ENCODE assay signal across 17 cellular contexts in genomic region chr19:35409191-35409590, GRCh38. TPM values are rescaled to one million over a fixed set of nuclear protein-coding genes. Genes with fewer than 3 reads are reported as not detected.
DNase-seq lines count a peak whose midpoint lies in the region; ATAC-seq, FAIRE-seq and TF ChIP-seq lines count a peak whose summit lies in the region.
"Had no signal": no experiment of that assay in that cellular context is flagged by ENCODE, and none has a peak within 500 bp of the region (broad histone marks: within the 10 kb centered on the region; RNA-seq: fewer than 3 reads in every experiment).

No MANE protein-coding gene starts in this region.

- no peak for FAIRE-seq in K562 (lab: Jason Lieb, UNC)
- FAIRE-seq: H1, HepG2, HTR-8/SVneo had no signal

- peaks cover 0 to 3% of the 10 kb centered on the region in 2 experiments; a peak in 1 of 5 replicates for H3K4me1 ChIP-seq in K562 (replicated peaks in 1 of 2; ENCODE audit: control insufficient read depth in 2 of 2, insufficient read depth in 2 of 2, low read length in 2 of 2)
- H3K4me1 ChIP-seq in thoracic aorta (ENCODE audit: control insufficient read depth in 1 of 2, low read depth in 2 of 2): no peaks in the 10 kb centered on the region
- H3K4me1 ChIP-seq: HAP-1 had no signal

- no peak for TF ChIP-seq RAD21 in K562 (CRISPR knock-in tag; conservative IDR thresholded peaks at IDR 0.05 in 1 of 2, IDR thresholded peaks at IDR 0.05 in 1 of 2)

- no peak for TF ChIP-seq EP300 in K562 (IDR thresholded peaks at IDR 0.05; ENCODE audit: low read length)

- WGBS in K562 (ENCODE audit: insufficient coverage, low coverage, missing lambda C conversion rate): 4% methylated on average over 5 of the region's 5 CpGs

- no peak for TF ChIP-seq CTCF in GM12865 (IDR thresholded peaks at IDR 0.05; ENCODE audit: insufficient read depth, low read depth, low read length, missing control alignments)
- no peak for TF ChIP-seq CTCF in K562 (IDR thresholded peaks at IDR 0.05 in 2 of 3, conservative IDR thresholded peaks at IDR 0.05 in 1 of 3; ENCODE audit: insufficient read depth in 2 of 3, low read depth in 1 of 3, low read length in 3 of 3)
- no peak for TF ChIP-seq CTCF in thoracic aorta (IDR thresholded peaks at IDR 0.05)

- H3K79me2 ChIP-seq in K562 (ENCODE audit: control insufficient read depth, insufficient read depth, low read length): no peaks in the 10 kb centered on the region

- H3K27me3 ChIP-seq in K562 (ENCODE audit: control insufficient read depth in 2 of 2, insufficient read depth in 2 of 2, low read length in 2 of 2): peaks cover 28 to 32% of the 10 kb centered on the region in 2 experiments
- no peaks in the 10 kb centered on the region for H3K27me3 ChIP-seq in thoracic aorta (replicated peaks; ENCODE audit: insufficient read depth)
- H3K27me3 ChIP-seq: BLaER1 treated with 17β-estradiol and CSF1 and Interleukin-3, amounts not matched to agents 10 nM and 100 nM had no signal

- H3K9me3 ChIP-seq in K562 (replicated peaks; ENCODE audit: control insufficient read depth, insufficient read depth, low read depth, low read length): no peaks in the 10 kb centered on the region
- no peaks in the 10 kb centered on the region for H3K9me3 ChIP-seq in thoracic aorta
- H3K9me3 ChIP-seq: BLaER1 treated with 17β-estradiol and CSF1 and Interleukin-3, amounts not matched to agents 10 nM and 100 nM; HAP-1 had no signal

- no peak overlapping the region for H3K27ac ChIP-seq in K562 (ENCODE audit: extremely low read depth, low read depth, low read length)
- no peak overlapping the region for H3K27ac ChIP-seq in thoracic aorta
- H3K27ac ChIP-seq: BLaER1 treated with 17β-estradiol and CSF1 and Interleukin-3, amounts not matched to agents 10 nM and 100 nM had no signal

- H3K4me2 ChIP-seq in K562 (ENCODE audit: insufficient read depth, low read length): no peak overlapping the region
- H3K4me2 ChIP-seq: BLaER1 treated with 17β-estradiol and CSF1 and Interleukin-3, amounts not matched to agents 10 nM and 100 nM had no signal

- H3K9ac ChIP-seq in K562 (ENCODE audit: insufficient read depth in 1 of 2, low read depth in 2 of 2, low read length in 2 of 2): no peak overlapping the region
- H3K9ac ChIP-seq: BLaER1 treated with 17β-estradiol and CSF1 and Interleukin-3, amounts not matched to agents 10 nM and 100 nM had no signal

- no TSS peak for BruUV-seq in K562 (replicated peaks; lab: Mats Ljungman, UMichigan)

- CTCF ChIA-PET in K562 (lab: Yijun Ruan, JAX; ENCODE audit: low intra/inter-chr PET ratio): no interaction called here

- TF ChIP-seq POLR2A in K562 (conservative IDR thresholded peaks at IDR 0.05): no peak

- DNase-seq in GM12865 (ENCODE audit: low read depth): no peak
- DNase-seq in RPMI8226: peak; percentile 53
- DNase-seq in K562 (ENCODE audit: extremely low read depth in 1 of 4, low spot score in 3 of 4): no peak
- no peak for DNase-seq in thoracic aorta (ENCODE audit: low spot score)
- DNase-seq in NCI-H146 (lab: John Stamatoyannopoulos, UW): no peak
- no peak for DNase-seq in NCI-H82 (lab: John Stamatoyannopoulos, UW)
- DNase-seq: 8988T; CD4-positive, CD25-positive, alpha-beta regulatory T cell; DMS53; GF-D8; HFFc6 had no signal

- POLR2A ChIA-PET in K562 (lab: Yijun Ruan, JAX): no interaction called here

- peak overlapping the region; percentile 49 for H3K4me3 ChIP-seq in GM12865 (ENCODE audit: low read depth, low read length)
- no peak overlapping the region for H3K4me3 ChIP-seq in K562
- H3K4me3 ChIP-seq in thoracic aorta: no peak overlapping the region
- H3K4me3 ChIP-seq: BLaER1 treated with 17β-estradiol and CSF1 and Interleukin-3, amounts not matched to agents 10 nM and 100 nM; HAP-1 had no signal

- no peaks in the 10 kb centered on the region for H4K20me1 ChIP-seq in K562 (replicated peaks; ENCODE audit: control insufficient read depth, insufficient read depth, low read length)
- H4K20me1 ChIP-seq: BLaER1 treated with 17β-estradiol and CSF1 and Interleukin-3, amounts not matched to agents 10 nM and 100 nM had no signal

- no peak overlapping the region for H2AFZ ChIP-seq in K562 (ENCODE audit: low read depth, low read length)

- ATAC-seq in K562 (no peak), thoracic aorta (ENCODE audit: insufficient number of reproducible peaks, low FRiP score, low read depth) (peak; percentile 50), HG03342 (IDR thresholded peaks at IDR 0.05; ENCODE audit: unreplicated experiment) (no peak)
- ATAC-seq: HepG2 had no signal

- in situ Hi-C loops in K562 (cut with MboI): no loop called here

- intact Hi-C loops in K562 (cut with micrococcal nuclease): no loop called here

- H3K36me3 ChIP-seq in K562 (ENCODE audit: control insufficient read depth, insufficient read depth, low read length) (no peaks in the 10 kb centered on the region), thoracic aorta (no peaks in the 10 kb centered on the region)
- H3K36me3 ChIP-seq: BLaER1 treated with 17β-estradiol and CSF1 and Interleukin-3, amounts not matched to agents 10 nM and 100 nM; HAP-1 had no signal

- no peaks in the 10 kb centered on the region for H3K9me1 ChIP-seq in K562 (ENCODE audit: control insufficient read depth, insufficient read depth, low read length)

RNA-seq across cellular contexts. Expression of gene GPR42, which starts 38.3 kb away (rescaled TPM):
- not detected in 2 replicates for total RNA-seq in K562 (2011; cell fraction: chromatin; rRNA removed; ENCODE audit: low replicate concordance)
- total RNA-seq in K562 (2011; cell fraction: nucleolus; rRNA removed): not detected in 2 replicates
- not detected in 2 replicates for total RNA-seq in K562 (2011; cell fraction: nucleoplasm; rRNA removed)
- total RNA-seq in K562 (2014; rRNA removed): not detected in 2 replicates
- total RNA-seq in K562 (2014; rRNA removed; fragmentation: Illumina TruSeq; extraction: Trizol): not detected in 2 replicates
- total RNA-seq in K562 (2015; rRNA removed; fragmentation: Illumina TruSeq; extraction: Trizol): not detected in 2 replicates
- not detected in 2 replicates for total RNA-seq in K562 (2021)
- not detected in 2 replicates for polyA plus RNA-seq in K562 (2011; rRNA removed)
- not detected in 2 replicates for polyA plus RNA-seq in K562 (2011; cell fraction: cytosol; rRNA removed)
- polyA plus RNA-seq in K562 (2011; cell fraction: nucleus; rRNA removed): not detected in 2 replicates
- polyA plus RNA-seq in K562 (2012): 0.10 TPM in 1 of 2 replicates, not detected in the other
- not detected in 2 replicates for polyA plus RNA-seq in K562 (2014; fragmentation: Illumina TruSeq; extraction: Trizol)
- not detected for polyA plus RNA-seq in K562 (2014; fragmentation: Nextera tagmentation; extraction: Ambion mirVana)
- not detected in 2 replicates for polyA plus RNA-seq in K562 (2014; rRNA removed)
- not detected in 2 replicates for polyA minus RNA-seq in K562 (2011; rRNA and poly(A)+ RNA removed)
- not detected in 2 replicates for polyA minus RNA-seq in K562 (2011; cell fraction: cytosol; rRNA and poly(A)+ RNA removed)
- not detected in 2 replicates for polyA minus RNA-seq in K562 (2011; cell fraction: nucleus; rRNA and poly(A)+ RNA removed)
- not detected for total RNA-seq in thoracic aorta
- total RNA-seq: CD4-positive, CD25-positive, alpha-beta regulatory T cell; H1; HepG2; HFFc6 had no signal
- polyA plus RNA-seq: CD4-positive, CD25-positive, alpha-beta regulatory T cell; H1; HepG2 had no signal

RNA-seq across cellular contexts. Expression of gene FFAR2, which starts 38.9 kb away (rescaled TPM):
- total RNA-seq in K562 (2011; cell fraction: chromatin; rRNA removed; ENCODE audit: low replicate concordance): not detected in 2 replicates
- not detected in 2 replicates for total RNA-seq in K562 (2011; cell fraction: nucleolus; rRNA removed)
- not detected in 2 replicates for total RNA-seq in K562 (2011; cell fraction: nucleoplasm; rRNA removed)
- total RNA-seq in K562 (2014; rRNA removed): not detected in 2 replicates
- not detected in 2 replicates for total RNA-seq in K562 (2014; rRNA removed; fragmentation: Illumina TruSeq; extraction: Trizol)
- total RNA-seq in K562 (2015; rRNA removed; fragmentation: Illumina TruSeq; extraction: Trizol): not detected in 2 replicates
- total RNA-seq in K562 (2021): not detected in 2 replicates
- polyA plus RNA-seq in K562 (2011; rRNA removed): not detected in 2 replicates
- not detected in 2 replicates for polyA plus RNA-seq in K562 (2011; cell fraction: cytosol; rRNA removed)
- polyA plus RNA-seq in K562 (2011; cell fraction: nucleus; rRNA removed): not detected in 2 replicates
- polyA plus RNA-seq in K562 (2012): not detected in 2 replicates
- polyA plus RNA-seq in K562 (2014; fragmentation: Illumina TruSeq; extraction: Trizol): not detected in 2 replicates
- not detected for polyA plus RNA-seq in K562 (2014; fragmentation: Nextera tagmentation; extraction: Ambion mirVana)
- polyA plus RNA-seq in K562 (2014; rRNA removed): not detected in 2 replicates
- polyA minus RNA-seq in K562 (2011; rRNA and poly(A)+ RNA removed): not detected in 2 replicates
- polyA minus RNA-seq in K562 (2011; cell fraction: cytosol; rRNA and poly(A)+ RNA removed): not detected in 2 replicates
- not detected in 2 replicates for polyA minus RNA-seq in K562 (2011; cell fraction: nucleus; rRNA and poly(A)+ RNA removed)
- under 1 TPM in 1 of 2 donors, not detected in 1; 0.92 TPM for total RNA-seq in thoracic aorta
- total RNA-seq: CD4-positive, CD25-positive, alpha-beta regulatory T cell; H1; HepG2; HFFc6 had no signal
- polyA plus RNA-seq: CD4-positive, CD25-positive, alpha-beta regulatory T cell; H1 had no signal

RNA-seq across cellular contexts. Expression of gene FFAR3, which starts 50.9 kb away (rescaled TPM):
- not detected in 2 replicates for total RNA-seq in K562 (2011; cell fraction: chromatin; rRNA removed; ENCODE audit: low replicate concordance)
- total RNA-seq in K562 (2011; cell fraction: nucleolus; rRNA removed): not detected in 2 replicates
- not detected in 2 replicates for total RNA-seq in K562 (2011; cell fraction: nucleoplasm; rRNA removed)
- total RNA-seq in K562 (2014; rRNA removed): not detected in 2 replicates
- not detected in 2 replicates for total RNA-seq in K562 (2014; rRNA removed; fragmentation: Illumina TruSeq; extraction: Trizol)
- total RNA-seq in K562 (2015; rRNA removed; fragmentation: Illumina TruSeq; extraction: Trizol): not detected in 2 replicates
- not detected in 2 replicates for total RNA-seq in K562 (2021)
- not detected in 2 replicates for polyA plus RNA-seq in K562 (2011; rRNA removed)
- not detected in 2 replicates for polyA plus RNA-seq in K562 (2011; cell fraction: cytosol; rRNA removed)
- not detected in 2 replicates for polyA plus RNA-seq in K562 (2011; cell fraction: nucleus; rRNA removed)
- polyA plus RNA-seq in K562 (2012): not detected in 2 replicates
- polyA plus RNA-seq in K562 (2014; fragmentation: Illumina TruSeq; extraction: Trizol): not detected in 2 replicates
- polyA plus RNA-seq in K562 (2014; fragmentation: Nextera tagmentation; extraction: Ambion mirVana): not detected
- polyA plus RNA-seq in K562 (2014; rRNA removed): not detected in 2 replicates
- polyA minus RNA-seq in K562 (2011; rRNA and poly(A)+ RNA removed): not detected in 2 replicates
- not detected in 2 replicates for polyA minus RNA-seq in K562 (2011; cell fraction: cytosol; rRNA and poly(A)+ RNA removed)
- polyA minus RNA-seq in K562 (2011; cell fraction: nucleus; rRNA and poly(A)+ RNA removed): not detected in 2 replicates
- not detected for total RNA-seq in thoracic aorta
- total RNA-seq: H1, HepG2, HFFc6 had no signal
- polyA plus RNA-seq: H1, HepG2 had no signal
